In genomic region chr15:82950746-82951370, GRCh38 we compare ENCODE assay signal across 8 cellular contexts. TPM values are rescaled to one million over a fixed set of nuclear protein-coding genes. Genes with fewer than 3 reads are reported as not detected.
DNase-seq lines count a peak whose midpoint lies in the region; ATAC-seq and TF ChIP-seq lines count a peak whose summit lies in the region.
"Had no signal": no experiment of that assay in that cellular context is flagged by ENCODE, and none has a peak within 500 bp of the region (broad histone marks: within the 10 kb centered on the region; RNA-seq: fewer than 3 reads in every experiment).

No MANE protein-coding gene starts in this region.

- H3K27ac ChIP-seq in HEK293 (ENCODE audit: extremely low read depth, low read depth, low read length) (no peak overlapping the region), psoas muscle (peak overlapping the region; percentile 97), A673 (ENCODE audit: low read depth, low read length, poor library complexity, severe bottlenecking) (no peak overlapping the region)

- H3K4me1 ChIP-seq in HEK293 (ENCODE audit: control insufficient read depth, insufficient read depth, low read length) = peaks cover 16% of the 10 kb centered on the region
- H3K4me1 ChIP-seq in psoas muscle = peaks cover 30% of the 10 kb centered on the region
- no peaks in the 10 kb centered on the region for H3K4me1 ChIP-seq in A673 (ENCODE audit: insufficient read depth, low read length, poor library complexity, severe bottlenecking)

- ATAC-seq in GM18868 (IDR thresholded peaks at IDR 0.05; ENCODE audit: unreplicated experiment) (peak; percentile 73), psoas muscle (peak in 2 of 4 donors; percentile 7 to 11)

- intact Hi-C loops in psoas muscle (cut with DNase I) = no loop called here
- intact Hi-C loops in A673 (cut with micrococcal nuclease; ENCODE audit: unreplicated experiment) = no loop called here

- WGBS in psoas muscle, 3 donors = 32 to 43% (median 34%) methylated on average over 6 of the region's 6 CpGs

- H3K36me3 ChIP-seq in HEK293 (ENCODE audit: control insufficient read depth in 2 of 2, insufficient read depth in 1 of 2, low read length in 2 of 2) (no peaks in the 10 kb centered on the region), psoas muscle (ENCODE audit: insufficient read depth in 1 of 2, low read depth in 1 of 2) (no peaks in the 10 kb centered on the region), A673 (ENCODE audit: insufficient read depth, low read length, poor library complexity, severe bottlenecking) (no peaks in the 10 kb centered on the region)

- TF ChIP-seq CTCF in HEK293 (tag by site-specific recombination; IDR thresholded peaks at IDR 0.05) (no peak), psoas muscle (IDR thresholded peaks at IDR 0.05) (no peak), A673 (conservative IDR thresholded peaks at IDR 0.05; ENCODE audit: low read depth, low read length) (no peak)

- BruUV-seq in A673 (replicated peaks; lab: Mats Ljungman, UMichigan) = no TSS peak

- POLR2A ChIA-PET in HEK293 (lab: Yijun Ruan, JAX) (no interaction called here), A673 (lab: Charles Lee; ENCODE audit: low non-redundant PET) (no interaction called here)

- H3K27me3 ChIP-seq in psoas muscle (ENCODE audit: insufficient read depth in 3 of 3, low read length in 2 of 3) (no peaks in the 10 kb centered on the region), A673 (replicated peaks; ENCODE audit: insufficient read depth, low read depth, low read length, poor library complexity) (peaks cover 31% of the 10 kb centered on the region)

- H3K9me3 ChIP-seq in HEK293 (ENCODE audit: control insufficient read depth, insufficient read depth, low read depth, low read length) (no peaks in the 10 kb centered on the region), psoas muscle (no peaks in the 10 kb centered on the region), A673 (ENCODE audit: low read depth, low read length, poor library complexity, severe bottlenecking) (no peaks in the 10 kb centered on the region)

- no peak overlapping the region for H3K4me3 ChIP-seq in HEK293 (ENCODE audit: low read depth, low read length)
- H3K4me3 ChIP-seq in psoas muscle = peak overlapping the region; percentile 80
- H3K4me3 ChIP-seq in A673 (ENCODE audit: low read depth, low read length, poor library complexity, severe bottlenecking) = no peak overlapping the region

- DNase-seq in SW480 (ENCODE audit: low spot score) = peak; percentile 75
- no peak for DNase-seq in psoas muscle
- no peak for DNase-seq in NCI-H1694 treated with DMSO at 0.1 percent for 48 hours (lab: John Stamatoyannopoulos, UW)
- no peak for DNase-seq in A673 (ENCODE audit: low spot score)
- DNase-seq in iPS-NIHi7 (ENCODE audit: extremely low spot score) = no peak
- DNase-seq: activated CD4-positive, CD25-positive, alpha-beta regulatory T cell treated with anti-CD3 and anti-CD28 coated beads, Interleukin-2, amount 50 U/mL, for 72 hours had no signal

- CTCF ChIA-PET in HEK293 (lab: Yijun Ruan, JAX) (interaction anchor here (1.2 kb wide), 1 partner anchor 19 kb away, joined by 3 read pairs; no protein-coding TSS in a partner anchor), A673 (lab: Charles Lee) (no interaction called here)

TF ChIP-seq in HEK293, 187 proteins besides CTCF, POLR2A, EP300 and RAD21:
- TF ChIP-seq, protein P1, sequence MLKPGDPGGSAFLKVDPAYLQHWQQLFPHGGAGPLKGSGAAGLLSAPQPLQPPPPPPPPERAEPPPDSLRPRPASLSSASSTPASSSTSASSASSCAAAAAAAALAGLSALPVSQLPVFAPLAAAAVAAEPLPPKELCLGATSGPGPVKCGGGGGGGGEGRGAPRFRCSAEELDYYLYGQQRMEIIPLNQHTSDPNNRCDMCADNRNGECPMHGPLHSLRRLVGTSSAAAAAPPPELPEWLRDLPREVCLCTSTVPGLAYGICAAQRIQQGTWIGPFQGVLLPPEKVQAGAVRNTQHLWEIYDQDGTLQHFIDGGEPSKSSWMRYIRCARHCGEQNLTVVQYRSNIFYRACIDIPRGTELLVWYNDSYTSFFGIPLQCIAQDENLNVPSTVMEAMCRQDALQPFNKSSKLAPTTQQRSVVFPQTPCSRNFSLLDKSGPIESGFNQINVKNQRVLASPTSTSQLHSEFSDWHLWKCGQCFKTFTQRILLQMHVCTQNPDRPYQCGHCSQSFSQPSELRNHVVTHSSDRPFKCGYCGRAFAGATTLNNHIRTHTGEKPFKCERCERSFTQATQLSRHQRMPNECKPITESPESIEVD (tag by site-specific recombination; IDR thresholded peaks at IDR 0.05) = peak; percentile 64
- TF ChIP-seq ZNF114 (tag by site-specific recombination; IDR thresholded peaks at IDR 0.05) (no peak), ZSCAN30 (tag by site-specific recombination; IDR thresholded peaks at IDR 0.05) (no peak), HOXC10 (CRISPR knock-in tag; IDR thresholded peaks at IDR 0.05) (no peak), FEZF1 (tag by site-specific recombination; IDR thresholded peaks at IDR 0.05) (peak; percentile 72)

RNA-seq across cellular contexts. Expression of gene HOMER2, which starts 1.7 kb away (rescaled TPM):
- total RNA-seq in psoas muscle (100 to 1,000 TPM in 2 of 4 donors, 10 to 100 TPM in 2; 53.9 to 119 (median 92.3) TPM), A673 (2021) (4.6 and 6.7 TPM in 2 replicates)
- polyA plus RNA-seq in psoas muscle = 10 to 100 TPM; 27.2 to 38.3 (median 36.7) TPM

RNA-seq across cellular contexts. Expression of gene RAMAC, which starts 35.2 kb away (rescaled TPM):
- total RNA-seq in psoas muscle = 10 to 100 TPM; 17.0 to 21.8 (median 19.9) TPM
- 10 to 100 TPM; 23.8 to 43.3 (median 43.0) TPM for polyA plus RNA-seq in psoas muscle
- total RNA-seq in A673 (2021) = 27.4 and 28.1 TPM in 2 replicates
